8 cellular contexts compared by ENCODE assay signal in the genomic region with DNA sequence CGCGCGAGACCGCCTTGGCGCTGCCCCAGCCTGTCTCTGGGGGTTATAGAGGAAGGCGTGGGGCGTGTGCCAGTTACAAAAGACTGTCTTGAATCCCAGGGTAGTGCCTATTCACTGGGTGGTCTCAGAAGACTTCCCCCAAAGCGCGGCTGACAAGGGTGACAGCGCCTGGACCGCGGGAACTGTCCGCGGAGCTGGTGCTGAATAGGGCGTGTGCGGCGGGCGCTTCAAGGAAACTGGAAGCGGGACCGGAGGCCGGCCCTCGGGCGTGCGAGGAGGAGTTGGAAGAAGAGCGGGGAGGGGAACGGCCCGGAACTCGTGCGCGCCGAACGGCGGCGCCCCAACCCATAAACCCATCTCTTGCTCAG. TPM values are rescaled to one million over a fixed set of nuclear protein-coding genes. Genes with fewer than 3 reads are reported as not detected.
A peak's percentile ranks its signal among the peaks of the same experiment; 100 is the strongest.
DNase-seq lines count a peak whose midpoint lies in the region; ATAC-seq and TF ChIP-seq lines count a peak whose summit lies in the region.

No MANE protein-coding gene starts in this region.

- H3K4me3 ChIP-seq in CD8-positive, alpha-beta memory T cell (ENCODE audit: low read length) = peak overlapping the region; percentile 30
- H3K4me3 ChIP-seq in fibroblast of mammary gland (ENCODE audit: control insufficient read depth, low read depth, low read length) = no peak overlapping the region
- no peak overlapping the region for H3K4me3 ChIP-seq in osteoblast (ENCODE audit: insufficient read depth, low read length)

- peak; percentile 40 to 73 (median 56) for DNase-seq in CD8-positive, alpha-beta memory T cell
- DNase-seq in KBM-7 = peak; percentile 79
- peak; percentile 52 for DNase-seq in activated CD8-positive, alpha-beta memory T cell treated with anti-CD3 and anti-CD28 coated beads, Interleukin-2, amount 50 U/mL, for 4 hours
- DNase-seq in fibroblast of mammary gland (ENCODE audit: low read depth) = peak; percentile 48
- peak; percentile 96 for DNase-seq in osteoblast (ENCODE audit: insufficient read length, low spot score, missing footprints)
- no peak for DNase-seq in NCI-H2029 (lab: John Stamatoyannopoulos, UW)

- H3K27me3 ChIP-seq in CD8-positive, alpha-beta memory T cell (ENCODE audit: insufficient read depth, low read length, poor library complexity, severe bottlenecking) = peaks cover 33% of the 10 kb centered on the region
- peaks cover 62% of the 10 kb centered on the region for H3K27me3 ChIP-seq in osteoblast (ENCODE audit: insufficient read depth, low read length)

- CTCF ChIA-PET in CD8-positive, alpha-beta memory T cell (lab: Charles Lee) = interaction anchor here (0.7 to 6.8 kb wide), 10 partner anchors 13 to 399 kb away, joined by 3 to 54 read pairs (median 10); a partner anchor contains a TSS

- no peaks in the 10 kb centered on the region for H3K79me2 ChIP-seq in osteoblast (ENCODE audit: insufficient read depth, low read length)

- no peaks in the 10 kb centered on the region for H4K20me1 ChIP-seq in osteoblast (ENCODE audit: insufficient read depth, low read length)

- no peaks in the 10 kb centered on the region for H3K36me3 Mint-ChIP-seq in CD8-positive, alpha-beta memory T cell

- peak overlapping the region; percentile 60 to 89 (median 78) for H3K4me3 Mint-ChIP-seq in CD8-positive, alpha-beta memory T cell

- H3K27ac Mint-ChIP-seq in CD8-positive, alpha-beta memory T cell = peak overlapping the region in 2 of 8 donors; percentile 24 to 72

- H3K9me3 Mint-ChIP-seq in CD8-positive, alpha-beta memory T cell = peaks cover 0 to 6% (median 0%) of the 10 kb centered on the region in 5 donors

- POLR2A ChIA-PET in CD8-positive, alpha-beta memory T cell (lab: Charles Lee) = interaction anchor here (4.7 kb wide), 1 partner anchor 57 kb away, joined by 25 read pairs; a partner anchor contains a TSS

- no peaks in the 10 kb centered on the region for H3K9me3 ChIP-seq in CD8-positive, alpha-beta memory T cell (ENCODE audit: low read length)
- H3K9me3 ChIP-seq in osteoblast (ENCODE audit: low read depth, low read length) = no peaks in the 10 kb centered on the region

- H3K36me3 ChIP-seq in CD8-positive, alpha-beta memory T cell (ENCODE audit: insufficient read depth, low read length) = no peaks in the 10 kb centered on the region
- no peaks in the 10 kb centered on the region for H3K36me3 ChIP-seq in osteoblast (ENCODE audit: insufficient read depth, low read length)

- in situ Hi-C loops in KBM-7 (cut with MboI; ENCODE audit: low pct_unique_long_range_greater_than_20kb, low sequenced_read_pairs) = no loop called here

- H3K4me1 Mint-ChIP-seq in CD8-positive, alpha-beta memory T cell = peaks cover 8 to 35% (median 21%) of the 10 kb centered on the region in 3 donors

- H3K4me2 ChIP-seq in osteoblast (ENCODE audit: insufficient read depth, low read length) = peak overlapping the region; percentile 52

- ATAC-seq in GM21528 (IDR thresholded peaks at IDR 0.05; ENCODE audit: low FRiP score, unreplicated experiment) = no peak
- ATAC-seq in HG02852 (IDR thresholded peaks at IDR 0.05; ENCODE audit: unreplicated experiment) = no peak

- no peak for TF ChIP-seq CTCF in fibroblast of mammary gland (conservative IDR thresholded peaks at IDR 0.05; ENCODE audit: control insufficient read depth, insufficient read depth, low read depth, low read length)
- no peak for TF ChIP-seq CTCF in osteoblast (IDR thresholded peaks at IDR 0.05; ENCODE audit: extremely low read depth, low read depth, low read length)

- peaks cover 30 to 48% of the 10 kb centered on the region in 2 donors for H3K27me3 Mint-ChIP-seq in CD8-positive, alpha-beta memory T cell

- no peak overlapping the region for H3K27ac ChIP-seq in CD8-positive, alpha-beta memory T cell (ENCODE audit: low read depth, low read length)
- no peak overlapping the region for H3K27ac ChIP-seq in osteoblast (ENCODE audit: low read depth, low read length)

- H3K4me1 ChIP-seq in CD8-positive, alpha-beta memory T cell (ENCODE audit: insufficient read depth, low read length) = peaks cover 27% of the 10 kb centered on the region
- H3K4me1 ChIP-seq in osteoblast (ENCODE audit: insufficient read depth, low read length) = no peaks in the 10 kb centered on the region

- no peak overlapping the region for H2AFZ ChIP-seq in osteoblast (ENCODE audit: low read length)

RNA-seq across cellular contexts. Expression of a gene that starts 2.3 kb away (rescaled TPM):
- under 1 TPM; 0.31 to 0.55 TPM for total RNA-seq in CD8-positive, alpha-beta memory T cell
- not detected for polyA plus RNA-seq in CD8-positive, alpha-beta memory T cell
- not detected in 2 replicates for total RNA-seq in osteoblast

RNA-seq across cellular contexts. Expression of a gene that starts 6.8 kb away (rescaled TPM):
- total RNA-seq in CD8-positive, alpha-beta memory T cell = 10 to 100 TPM; 25.3 to 25.6 TPM
- 2.4 TPM for polyA plus RNA-seq in CD8-positive, alpha-beta memory T cell
- 0.29 and 0.36 TPM in 2 replicates for total RNA-seq in osteoblast

RNA-seq across cellular contexts. Expression of a gene that starts 57.0 kb away (rescaled TPM):
- total RNA-seq in CD8-positive, alpha-beta memory T cell = 100 to 1,000 TPM; 750 to 758 TPM
- 263 TPM for polyA plus RNA-seq in CD8-positive, alpha-beta memory T cell
- total RNA-seq in osteoblast = 180 and 200 TPM in 2 replicates

RNA-seq across cellular contexts. Expression of a gene that starts 58.0 kb away (rescaled TPM):
- total RNA-seq in CD8-positive, alpha-beta memory T cell = 10 to 100 TPM; 21.1 to 24.9 TPM
- polyA plus RNA-seq in CD8-positive, alpha-beta memory T cell = 27.2 TPM
- total RNA-seq in osteoblast = 11.2 and 15.9 TPM in 2 replicates

Comparison
In these comparisons a context has a peak if more than half of its experiments do, and no peak if none do; other contexts are left out.
1. RNA of a gene that starts 6.8 kb away (total RNA-seq): 25.3 to 25.6 TPM in CD8-positive, alpha-beta memory T cell; 0.29 to 0.36 TPM in osteoblast; every median in the first group is over 10 times any median in the second.